ENCODE assay signal across 8 cellular contexts in genomic region chr7:90298145-90299038, GRCh38. TPM values are rescaled to one million over a fixed set of nuclear protein-coding genes. Genes with fewer than 3 reads are reported as not detected.
A peak's percentile ranks its signal among the peaks of the same experiment; 100 is the strongest.
DNase-seq lines count a peak whose midpoint lies in the region; ATAC-seq and TF ChIP-seq lines count a peak whose summit lies in the region.

No MANE protein-coding gene starts in this region.

- ATAC-seq in GM21717 (IDR thresholded peaks at IDR 0.05; ENCODE audit: unreplicated experiment) = peak; percentile 88
- ATAC-seq in SK-N-SH treated with all-trans-retinoic acid at 6 μM for 48 hours = peak; percentile 100
- ATAC-seq in gastroesophageal sphincter = peak; percentile 73
- ATAC-seq in GM21723 (IDR thresholded peaks at IDR 0.05; ENCODE audit: unreplicated experiment) = no peak

- TF ChIP-seq EP300 in gastroesophageal sphincter (IDR thresholded peaks at IDR 0.05) = no peak

- H3K4me3 ChIP-seq in gastroesophageal sphincter (no peak overlapping the region), skeletal muscle cell (ENCODE audit: low read depth, low read length) (no peak overlapping the region)

- no peaks in the 10 kb centered on the region for H3K36me3 ChIP-seq in gastroesophageal sphincter

- no peaks in the 10 kb centered on the region for H3K9me3 ChIP-seq in gastroesophageal sphincter

- peak; percentile 28 for DNase-seq in GM10248 (ENCODE audit: extremely low spot score)
- peak; percentile 42 for DNase-seq in skeletal muscle cell (ENCODE audit: low read depth)
- no peak for DNase-seq in GF-D8 (lab: John Stamatoyannopoulos, UW)

- CTCF ChIA-PET in GM10248 (lab: Yijun Ruan, JAX) = interaction anchor here (0.7 to 2.2 kb wide), 11 partner anchors 10 to 144 kb away, joined by 3 to 12 read pairs (median 4); partner anchors contain the start of gene STEAP1

- peak; percentile 71 for TF ChIP-seq CTCF in GM10248 (IDR thresholded peaks at IDR 0.05; ENCODE audit: control extremely low read depth, extremely low read depth, low read depth, missing control alignments)
- peak; percentile 68 for TF ChIP-seq CTCF in LNCAP (IDR thresholded peaks at IDR 0.05)
- TF ChIP-seq CTCF in gastroesophageal sphincter (IDR thresholded peaks at IDR 0.05) = peak in 3 of 4 experiments; percentile 24 to 39 (median 38)

- no peaks in the 10 kb centered on the region for H3K4me1 ChIP-seq in gastroesophageal sphincter

- WGBS in gastroesophageal sphincter (ENCODE audit: low coverage in 1 of 2), 2 donors = 42 to 59% methylated on average over 5 of the region's 5 CpGs

- POLR2A ChIA-PET in GM10248 (lab: Yijun Ruan, JAX) = no interaction called here

- no peak overlapping the region for H3K27ac ChIP-seq in gastroesophageal sphincter

- no peak for TF ChIP-seq POLR2A in gastroesophageal sphincter (IDR thresholded peaks at IDR 0.05)

- no peaks in the 10 kb centered on the region for H3K27me3 ChIP-seq in gastroesophageal sphincter

TF ChIP-seq in SK-N-SH treated with all-trans-retinoic acid at 6 μM for 48 hours, 23 proteins besides CTCF, POLR2A, EP300 and RAD21:
- TF ChIP-seq TCF4 (CRISPR knock-in tag; IDR thresholded peaks at IDR 0.05; ENCODE audit: borderline replicate concordance) (no peak), ZFP3 (CRISPR knock-in tag; IDR thresholded peaks at IDR 0.05) (no peak), OSR1 (CRISPR knock-in tag; IDR thresholded peaks at IDR 0.05) (no peak), BACH2 (CRISPR knock-in tag; IDR thresholded peaks at IDR 0.05; ENCODE audit: borderline replicate concordance) (no peak), PPARA (CRISPR knock-in tag; IDR thresholded peaks at IDR 0.05; ENCODE audit: borderline replicate concordance) (no peak)

RNA-seq across cellular contexts. Expression of gene FAM237B, which starts 22.7 kb away (rescaled TPM):
- not detected for total RNA-seq in gastroesophageal sphincter

RNA-seq across cellular contexts. Expression of gene GTPBP10, which starts 48.1 kb away (rescaled TPM):
- total RNA-seq in gastroesophageal sphincter = 10 to 100 TPM in 3 of 4 donors, 1 to 10 TPM in 1; 8.9 to 35.5 (median 13.1) TPM

RNA-seq across cellular contexts. Expression of gene CFAP69, which starts 53.4 kb away (rescaled TPM):
- 10 to 100 TPM in 1 of 4 donors, 1 to 10 TPM in 3; 6.1 to 11.5 (median 7.2) TPM for total RNA-seq in gastroesophageal sphincter
